1 cellular context compared by ENCODE assay signal in genomic region chr17:46870116-46870803, GRCh38.
TF ChIP-seq lines count a peak whose summit lies in the region.

No MANE protein-coding gene starts in this region.

TF ChIP-seq in HepG2, 621 proteins besides CTCF, POLR2A, EP300 and RAD21 (continued from another document and continues in another):
- TF ChIP-seq AHDC1 (CRISPR knock-in tag; IDR thresholded peaks at IDR 0.05; ENCODE audit: borderline replicate concordance) (peak; percentile 28; the same call in 1 of the 2 replicates), NRL (CRISPR knock-in tag; IDR thresholded peaks at IDR 0.05; ENCODE audit: borderline replicate concordance) (0 out of 2 replicates have a peak, but pooled peaks have one; percentile 40), KDM5B (CRISPR knock-in tag; IDR thresholded peaks at IDR 0.05; ENCODE audit: borderline replicate concordance) (peak; percentile 49; the same call in 1 of the 2 replicates), ZNF431 (CRISPR knock-in tag; IDR thresholded peaks at IDR 0.05; ENCODE audit: borderline replicate concordance, low read depth) (no peak), XRCC5 (optimal IDR thresholded peaks at IDR 0.05; ENCODE audit: low read length) (no peak), ZNF142 (CRISPR knock-in tag; IDR thresholded peaks at IDR 0.05) (no peak; the same call in 1 of the 2 replicates), HNF1A (IDR thresholded peaks at IDR 0.05; ENCODE audit: low read depth) (peak; percentile 98), HNF1A (CRISPR knock-in tag; IDR thresholded peaks at IDR 0.05; ENCODE audit: borderline replicate concordance) (peak; percentile 99), SALL1 (CRISPR knock-in tag; IDR thresholded peaks at IDR 0.05) (peak; percentile 55), RNF219 (CRISPR knock-in tag; IDR thresholded peaks at IDR 0.05) (no peak), BCLAF1 (IDR thresholded peaks at IDR 0.05) (no peak), DR1 (CRISPR knock-in tag; IDR thresholded peaks at IDR 0.05) (no peak), IRF9 (CRISPR knock-in tag; IDR thresholded peaks at IDR 0.05; ENCODE audit: borderline replicate concordance) (no peak), DMTF1 (CRISPR knock-in tag; IDR thresholded peaks at IDR 0.05) (no peak), MZF1 (CRISPR knock-in tag; IDR thresholded peaks at IDR 0.05; ENCODE audit: borderline replicate concordance) (no peak), CBX2 (IDR thresholded peaks at IDR 0.05; ENCODE audit: low read depth, low read length) (no peak), CBX2 (CRISPR knock-in tag; IDR thresholded peaks at IDR 0.05; ENCODE audit: low read depth) (no peak), ZNF549 (CRISPR knock-in tag; IDR thresholded peaks at IDR 0.05) (no peak), GRHL1 (CRISPR knock-in tag; conservative IDR thresholded peaks at IDR 0.05) (no peak), BRF2 (CRISPR knock-in tag; IDR thresholded peaks at IDR 0.05) (no peak)
